ENCODE assay signal across 7 cellular contexts in genomic region chr9:132944294-132945185, GRCh38. TPM values are rescaled to one million over a fixed set of nuclear protein-coding genes. Genes with fewer than 3 reads are reported as not detected.
DNase-seq lines count a peak whose midpoint lies in the region; ATAC-seq, FAIRE-seq and TF ChIP-seq lines count a peak whose summit lies in the region.

TSC1 (minus strand) TSS chr9:132944616; CDS start chr9:132928872, 15,744 bp downstream.

- H3K79me2 ChIP-seq in smooth muscle cell (ENCODE audit: low read depth) = peaks cover 47% of the 10 kb centered on the region

- H3K27me3 Mint-ChIP-seq in WTC11 (ENCODE audit: low read depth) = no peaks in the 10 kb centered on the region

- no peak for FAIRE-seq in bronchial epithelial cell (lab: Jason Lieb, UNC)

- H3K27ac ChIP-seq in smooth muscle cell (ENCODE audit: low read depth) = peak within 1 kb of the TSS; percentile 99

- peak within 1 kb of the TSS; percentile 86 for H2AFZ ChIP-seq in smooth muscle cell (ENCODE audit: low read depth)

- WGBS in smooth muscle cell (ENCODE audit: low lambda C conversion rate) = under 1% methylated on average over 60 of the region's 72 CpGs

- peak within 1 kb of the TSS; percentile 99 for H3K9ac ChIP-seq in smooth muscle cell (ENCODE audit: low read depth)

- no peaks in the 10 kb centered on the region for H3K9me3 Mint-ChIP-seq in WTC11

- DNase-seq in NCI-H2227 treated with DMSO at 0.1 percent for 48 hours (lab: John Stamatoyannopoulos, UW) (peak; percentile 83), WTC11 (ENCODE audit: low spot score) (peak; percentile 97), bronchial epithelial cell (ENCODE audit: low read depth) (peak; percentile 76), iPS-NIHi7 (ENCODE audit: extremely low spot score) (peak; percentile 96), smooth muscle cell (lab: John Stamatoyannopoulos, UW; ENCODE audit: unreplicated experiment) (peak; percentile 97)

- H3K4me1 ChIP-seq in smooth muscle cell (ENCODE audit: low read depth) = peaks cover 10% of the 10 kb centered on the region

- no peaks in the 10 kb centered on the region for H3K36me3 Mint-ChIP-seq in WTC11

- POLR2A ChIA-PET in WTC11 (lab: Charles Lee) = interaction anchor here (1.0 to 1.4 kb wide), 2 partner anchors 35 to 58 kb away, joined by 3 to 16 read pairs; no protein-coding TSS in a partner anchor

- H3K4me3 ChIP-seq in bronchial epithelial cell (ENCODE audit: low read depth, low read length) (peak within 1 kb of the TSS; percentile 95), smooth muscle cell (peak within 1 kb of the TSS; percentile 92)

- no peak for TF ChIP-seq CTCF in WTC11 (IDR thresholded peaks at IDR 0.05)
- no peak for TF ChIP-seq CTCF in bronchial epithelial cell (IDR thresholded peaks at IDR 0.05; ENCODE audit: insufficient read depth, low read length, severe bottlenecking)
- no peak for TF ChIP-seq CTCF in smooth muscle cell (IDR thresholded peaks at IDR 0.05; ENCODE audit: borderline replicate concordance, insufficient read depth, poor library complexity, severe bottlenecking)

- peaks cover 54% of the 10 kb centered on the region for H3K4me1 Mint-ChIP-seq in WTC11

- no peaks in the 10 kb centered on the region for H3F3A ChIP-seq in smooth muscle cell (ENCODE audit: low read depth)

- H3K4me3 Mint-ChIP-seq in WTC11 = peak within 1 kb of the TSS; percentile 84

- H4K20me1 ChIP-seq in smooth muscle cell (ENCODE audit: low read depth) = peaks cover 38% of the 10 kb centered on the region

- CTCF ChIA-PET in WTC11 (lab: Charles Lee) = interaction anchor here (0.6 to 1.5 kb wide), 12 partner anchors 10 to 534 kb away, joined by 3 to 6 read pairs (median 4); partner anchors contain the start of genes CFAP77, GFI1B and GTF3C5

- H3K27me3 ChIP-seq in bronchial epithelial cell (ENCODE audit: control insufficient read depth, insufficient read depth, low read length) = no peaks in the 10 kb centered on the region
- H3K27me3 ChIP-seq in smooth muscle cell (ENCODE audit: low read depth) = no peaks in the 10 kb centered on the region

- no peaks in the 10 kb centered on the region for H3K9me3 ChIP-seq in smooth muscle cell (replicated peaks; ENCODE audit: low read depth)

- peak within 1 kb of the TSS; percentile 95 for H3K4me2 ChIP-seq in smooth muscle cell

- no peaks in the 10 kb centered on the region for H3K36me3 ChIP-seq in bronchial epithelial cell (ENCODE audit: control insufficient read depth, insufficient read depth, low read length)
- no peaks in the 10 kb centered on the region for H3K36me3 ChIP-seq in smooth muscle cell (ENCODE audit: low read depth)

- peak; percentile 74 for ATAC-seq in GM18867 (IDR thresholded peaks at IDR 0.05; ENCODE audit: unreplicated experiment)
- ATAC-seq in HG03139 (IDR thresholded peaks at IDR 0.05; ENCODE audit: unreplicated experiment) = peak; percentile 57
- peak; percentile 79 for ATAC-seq in WTC11

- H3K27ac Mint-ChIP-seq in WTC11 = peak within 1 kb of the TSS; percentile 100

TF ChIP-seq in WTC11, 78 proteins besides CTCF, POLR2A, EP300 and RAD21 (continues in another document):
- TF ChIP-seq PREB (CRISPR knock-in tag; IDR thresholded peaks at IDR 0.05; ENCODE audit: borderline replicate concordance) (no peak), TEAD1 (CRISPR knock-in tag; IDR thresholded peaks at IDR 0.05) (no peak), USF2 (CRISPR knock-in tag; IDR thresholded peaks at IDR 0.05) (peak; percentile 92), HMGA2 (CRISPR knock-in tag; IDR thresholded peaks at IDR 0.05) (peak; percentile 32; the same call in 1 of the 2 replicates), USF1 (CRISPR knock-in tag; IDR thresholded peaks at IDR 0.05) (peak; percentile 84), TP53 (CRISPR knock-in tag; IDR thresholded peaks at IDR 0.05) (no peak), SP1 (CRISPR knock-in tag; conservative IDR thresholded peaks at IDR 0.05) (peak; percentile 100), CDX4 (CRISPR knock-in tag; IDR thresholded peaks at IDR 0.05; ENCODE audit: borderline replicate concordance) (no peak), HMGXB4 (CRISPR knock-in tag; IDR thresholded peaks at IDR 0.05) (peak; percentile 38; the same call in 1 of the 2 replicates), AR (CRISPR knock-in tag; IDR thresholded peaks at IDR 0.05) (peak; percentile 52; the same call in 1 of the 2 replicates), PRRX2 (CRISPR knock-in tag; IDR thresholded peaks at IDR 0.05) (no peak), ZNF512 (CRISPR knock-in tag; IDR thresholded peaks at IDR 0.05; ENCODE audit: borderline replicate concordance) (no peak), SMAD4 (CRISPR knock-in tag; IDR thresholded peaks at IDR 0.05) (no peak), TEAD4 (CRISPR knock-in tag; IDR thresholded peaks at IDR 0.05) (no peak)

RNA-seq across cellular contexts. Expression of gene TSC1, which starts in this region (rescaled TPM):
- total RNA-seq in WTC11 (2021) = 46.4 to 53.9 TPM (median 52.9 TPM) in 3 replicates
- total RNA-seq in bronchial epithelial cell = 20.8 and 22.3 TPM in 2 replicates
- 39.2 and 48.9 TPM in 2 replicates for total RNA-seq in smooth muscle cell
- 17.4 and 21.5 TPM in 2 replicates for polyA plus RNA-seq in smooth muscle cell

Comparison
In these comparisons a context has a peak if more than half of its experiments do, and no peak if none do; other contexts are left out.
1. Peak in every context shown above with its lines: DNase-seq, ATAC-seq, H3K4me3 ChIP-seq and H3K27ac ChIP-seq.